In genomic region chrX:151488677-151489076, GRCh38 we compare ENCODE assay signal across 10 cellular contexts.
A peak's percentile ranks its signal among the peaks of the same experiment; 100 is the strongest.
DNase-seq lines count a peak whose midpoint lies in the region; ATAC-seq, FAIRE-seq and TF ChIP-seq lines count a peak whose summit lies in the region.
"Had no signal": no experiment of that assay in that cellular context is flagged by ENCODE, and none has a peak within 500 bp of the region (broad histone marks: within the 10 kb centered on the region; RNA-seq: fewer than 3 reads in every experiment).

No MANE protein-coding gene starts in this region.

- H3K9me3 Mint-ChIP-seq in nephron progenitor cell: peaks cover 24% of the 10 kb centered on the region
- H3K9me3 Mint-ChIP-seq: central memory CD8-positive, alpha-beta T cell had no signal

- H3K27me3 ChIP-seq in DOHH2 (ENCODE audit: control insufficient read depth, low read length) (no peaks in the 10 kb centered on the region), K562 (ENCODE audit: control insufficient read depth in 2 of 2, insufficient read depth in 2 of 2, low read length in 2 of 2) (no peaks in the 10 kb centered on the region; a peak in 3 of 5 replicates), dorsolateral prefrontal cortex (peaks cover 0 to 25% (median 0%) of the 10 kb centered on the region in 45 donors), heart left ventricle (no peaks in the 10 kb centered on the region)

- DNase-seq in GM20000 (ENCODE audit: low spot score): peak; percentile 17
- peak; percentile 72 for DNase-seq in NB4 (ENCODE audit: low read depth)
- DNase-seq in K562 (ENCODE audit: extremely low read depth in 1 of 4, low spot score in 3 of 4): peak; percentile 25 to 45 (median 29)
- no peak for DNase-seq in dorsolateral prefrontal cortex
- DNase-seq in nephron progenitor cell: no peak
- DNase-seq in sciatic nerve (ENCODE audit: low spot score): no peak
- DNase-seq in heart left ventricle: no peak
- DNase-seq: IMR-90 had no signal

- no peaks in the 10 kb centered on the region for H3K9me3 ChIP-seq in DOHH2 (ENCODE audit: control insufficient read depth, insufficient read depth, low read length)
- no peaks in the 10 kb centered on the region for H3K9me3 ChIP-seq in K562 (replicated peaks; ENCODE audit: control insufficient read depth, insufficient read depth, low read depth, low read length)
- H3K9me3 ChIP-seq in heart left ventricle: no peaks in the 10 kb centered on the region

- no peaks in the 10 kb centered on the region for H3K4me1 Mint-ChIP-seq in nephron progenitor cell
- H3K4me1 Mint-ChIP-seq: central memory CD8-positive, alpha-beta T cell had no signal

- peaks cover 4% of the 10 kb centered on the region for H3K27me3 Mint-ChIP-seq in nephron progenitor cell (ENCODE audit: low read depth, poor library complexity)
- H3K27me3 Mint-ChIP-seq: central memory CD8-positive, alpha-beta T cell had no signal

- FAIRE-seq in K562 (lab: Jason Lieb, UNC): no peak

- H3K79me2 ChIP-seq in DOHH2 (ENCODE audit: control insufficient read depth, low read length): no peaks in the 10 kb centered on the region
- no peaks in the 10 kb centered on the region for H3K79me2 ChIP-seq in K562 (ENCODE audit: control insufficient read depth, insufficient read depth, low read length)

- H3K9me1 ChIP-seq in K562 (ENCODE audit: control insufficient read depth, insufficient read depth, low read length): no peaks in the 10 kb centered on the region

- no TSS peak for BruUV-seq in K562 (replicated peaks; lab: Mats Ljungman, UMichigan)

- peak overlapping the region; percentile 19; the same call in 1 of the 2 replicates for H2AFZ ChIP-seq in K562 (ENCODE audit: low read depth, low read length)

- in situ Hi-C loops in K562 (cut with MboI): loop anchor here (25.0 kb wide), 1 partner anchor 326 kb away; no protein-coding TSS in a partner anchor

- H3K4me3 Mint-ChIP-seq in nephron progenitor cell: no peak overlapping the region
- H3K4me3 Mint-ChIP-seq: central memory CD8-positive, alpha-beta T cell had no signal

- H3K36me3 ChIP-seq in DOHH2 (ENCODE audit: control insufficient read depth, low read length) (no peaks in the 10 kb centered on the region), K562 (ENCODE audit: control insufficient read depth, insufficient read depth, low read length) (no peaks in the 10 kb centered on the region), heart left ventricle (no peaks in the 10 kb centered on the region)

- no peak overlapping the region for H3K27ac ChIP-seq in DOHH2 (ENCODE audit: low read depth, low read length)
- H3K27ac ChIP-seq in K562 (ENCODE audit: extremely low read depth, low read depth, low read length): no peak overlapping the region
- H3K27ac ChIP-seq in dorsolateral prefrontal cortex: no peak overlapping the region
- H3K27ac ChIP-seq in heart left ventricle: no peak overlapping the region

- H3K9ac ChIP-seq in K562 (ENCODE audit: insufficient read depth in 1 of 2, low read depth in 2 of 2, low read length in 2 of 2): no peak overlapping the region

- POLR2A ChIA-PET in K562 (lab: Yijun Ruan, JAX): interaction anchor here (0.8 kb wide), 1 partner anchor 407 kb away, joined by 3 read pairs; no protein-coding TSS in a partner anchor

- H3K9me2 ChIP-seq in DOHH2 (replicated peaks; ENCODE audit: control insufficient read depth, low read length): no peaks in the 10 kb centered on the region

- H3K4me1 ChIP-seq in DOHH2 (ENCODE audit: control insufficient read depth, low read length): no peaks in the 10 kb centered on the region
- no peaks in the 10 kb centered on the region for H3K4me1 ChIP-seq in K562 (replicated peaks in 1 of 2; ENCODE audit: control insufficient read depth in 2 of 2, insufficient read depth in 2 of 2, low read length in 2 of 2)
- H3K4me1 ChIP-seq in heart left ventricle: no peaks in the 10 kb centered on the region

- H3K4me3 ChIP-seq in DOHH2 (ENCODE audit: low read length) (no peak overlapping the region), NB4 (ENCODE audit: low read depth, low read length) (no peak overlapping the region), K562 (no peak overlapping the region), dorsolateral prefrontal cortex (no peak overlapping the region), heart left ventricle (no peak overlapping the region)

- TF ChIP-seq CTCF in DOHH2 (IDR thresholded peaks at IDR 0.05; ENCODE audit: low read depth, low read length, poor library complexity, severe bottlenecking) (peak; percentile 45), GM20000 (IDR thresholded peaks at IDR 0.05; ENCODE audit: extremely low read depth, missing control alignments) (no peak), NB4 (IDR thresholded peaks at IDR 0.05; ENCODE audit: low read depth, low read length) (peak; percentile 56), K562 (IDR thresholded peaks at IDR 0.05 in 2 of 3, conservative IDR thresholded peaks at IDR 0.05 in 1 of 3; ENCODE audit: insufficient read depth in 2 of 3, low read depth in 1 of 3, low read length in 3 of 3) (peak; percentile 51 to 61 (median 55)), dorsolateral prefrontal cortex (IDR thresholded peaks at IDR 0.05 in 54 of 56, conservative IDR thresholded peaks at IDR 0.05 in 2 of 56; ENCODE audit: low read depth in 1 of 56, partially characterized antibody in 56 of 56) (no peak), nephron progenitor cell (IDR thresholded peaks at IDR 0.05) (no peak), heart left ventricle (IDR thresholded peaks at IDR 0.05) (peak in 2 of 12 donors; percentile 17 to 23)

- TF ChIP-seq POLR2A in NB4 (IDR thresholded peaks at IDR 0.05; ENCODE audit: extremely low read depth, insufficient read length) (no peak), K562 (conservative IDR thresholded peaks at IDR 0.05) (no peak), heart left ventricle (IDR thresholded peaks at IDR 0.05) (no peak)

- H3F3A ChIP-seq in DOHH2 (ENCODE audit: control insufficient read depth, insufficient read depth): no peaks in the 10 kb centered on the region

- H4K20me1 ChIP-seq in DOHH2 (ENCODE audit: control insufficient read depth, insufficient read depth, low read depth, low read length) (no peaks in the 10 kb centered on the region), K562 (replicated peaks; ENCODE audit: control insufficient read depth, insufficient read depth, low read length) (no peaks in the 10 kb centered on the region)

- intact Hi-C loops in K562 (cut with micrococcal nuclease) (loop anchor here (5.0 kb wide), 1 partner anchor 336 kb away; no protein-coding TSS in a partner anchor), dorsolateral prefrontal cortex (cut with DNase I) (no loop called here), sciatic nerve (cut with DNase I) (no loop called here), heart left ventricle (cut with DNase I) (no loop called here)

- H3K27ac Mint-ChIP-seq in nephron progenitor cell: no peak overlapping the region

- CTCF ChIA-PET in K562 (lab: Yijun Ruan, JAX; ENCODE audit: low intra/inter-chr PET ratio): interaction anchor here (1.3 kb wide), 1 partner anchor 336 kb away, joined by 5 read pairs; no protein-coding TSS in a partner anchor

- ATAC-seq in K562 (peak; percentile 81), sciatic nerve (no peak), heart left ventricle (no peak)

- no peak for TF ChIP-seq EP300 in K562 (IDR thresholded peaks at IDR 0.05; ENCODE audit: low read length)

- H3K36me3 Mint-ChIP-seq in nephron progenitor cell (ENCODE audit: low read depth): no peaks in the 10 kb centered on the region

- H3K4me2 ChIP-seq in DOHH2 (ENCODE audit: low read length): no peak overlapping the region
- no peak overlapping the region for H3K4me2 ChIP-seq in K562 (ENCODE audit: insufficient read depth, low read length)

- WGBS in K562 (ENCODE audit: insufficient coverage, low coverage, missing lambda C conversion rate): 0% methylated on average over 2 of the region's 2 CpGs
- 48 to 58% (median 55%) methylated on average over 2 of the region's 2 CpGs for WGBS in heart left ventricle, 4 donors

- peak; percentile 37 to 53; a peak in 3 of 4 replicates for TF ChIP-seq RAD21 in K562 (CRISPR knock-in tag; conservative IDR thresholded peaks at IDR 0.05 in 1 of 2, IDR thresholded peaks at IDR 0.05 in 1 of 2)

TF ChIP-seq in K562, 482 proteins besides CTCF, POLR2A, EP300 and RAD21 (continues in another document):
- TF ChIP-seq HDAC1 (IDR thresholded peaks at IDR 0.05) (no peak), TAL1 (IDR thresholded peaks at IDR 0.05) (no peak), ADNP (tag; IDR thresholded peaks at IDR 0.05) (no peak), SRSF7 (optimal IDR thresholded peaks at IDR 0.05; ENCODE audit: low read depth, low read length) (no peak), POLR2H (tag; IDR thresholded peaks at IDR 0.05; ENCODE audit: low read depth) (no peak), BRF2 (IDR thresholded peaks at IDR 0.05; ENCODE audit: borderline replicate concordance, insufficient read depth, insufficient read length) (no peak), HDAC8 (tag; IDR thresholded peaks at IDR 0.05) (no peak), ZBTB9 (CRISPR knock-in tag; IDR thresholded peaks at IDR 0.05) (no peak), MYC (IDR thresholded peaks at IDR 0.05; ENCODE audit: low read depth, low read length) (peak; percentile 67), MYC (CRISPR knock-in tag; IDR thresholded peaks at IDR 0.05; ENCODE audit: borderline replicate concordance, low read depth) (no peak), MAFK (IDR thresholded peaks at IDR 0.05; ENCODE audit: low read length) (no peak)

Comparison
In these comparisons a context has a peak if more than half of its experiments do, and no peak if none do; other contexts are left out.
1. CTCF ChIP-seq: peak in DOHH2 (single experiment), NB4 (single experiment) and K562 (3 of 3); none in GM20000 (single experiment), dorsolateral prefrontal cortex (0 of 56) and nephron progenitor cell (single experiment).
2. DNase-seq: peak in GM20000 (single experiment), NB4 (single experiment) and K562 (4 of 4); none in dorsolateral prefrontal cortex (0 of 10), nephron progenitor cell (single experiment), sciatic nerve (single experiment) and heart left ventricle (0 of 5).